16 cellular contexts compared by ENCODE assay signal in genomic region chr11:12220305-12220704, GRCh38.
DNase-seq lines count a peak whose midpoint lies in the region; ATAC-seq, FAIRE-seq and TF ChIP-seq lines count a peak whose summit lies in the region.
"Had no signal": no experiment of that assay in that cellular context is flagged by ENCODE, and none has a peak within 500 bp of the region (broad histone marks: within the 10 kb centered on the region; RNA-seq: fewer than 3 reads in every experiment).

No MANE protein-coding gene starts in this region.

- no peaks in the 10 kb centered on the region for H3K9me3 ChIP-seq in gastrocnemius medialis
- H3K9me3 ChIP-seq: SK-N-SH, tibial nerve had no signal

- intact Hi-C loops in gastrocnemius medialis (cut with DNase I; ENCODE audit: low total_unique reads): loop anchor here (5.0 kb wide), 1 partner anchor 98 kb away; no protein-coding TSS in a partner anchor

- no peak overlapping the region for H3K4me3 Mint-ChIP-seq in HFFc6
- H3K4me3 Mint-ChIP-seq: activated naive CD4-positive, alpha-beta T cell treated with anti-CD3 and anti-CD28 coated beads for 36 hours; endodermal cell had no signal

- peak overlapping the region; percentile 48 for H3K27ac Mint-ChIP-seq in HFFc6
- H3K27ac Mint-ChIP-seq: activated naive CD4-positive, alpha-beta T cell treated with anti-CD3 and anti-CD28 coated beads for 36 hours; endodermal cell; neural progenitor cell had no signal

- no peak for FAIRE-seq in GM19239 (lab: Jason Lieb, UNC)

- ATAC-seq in gastrocnemius medialis: peak; percentile 65 to 76
- no peak for ATAC-seq in GM21367 (IDR thresholded peaks at IDR 0.05; ENCODE audit: unreplicated experiment)

- peaks cover 71% of the 10 kb centered on the region for H3K36me3 Mint-ChIP-seq in HFFc6 (ENCODE audit: low read depth)
- H3K36me3 Mint-ChIP-seq: neural progenitor cell had no signal

- peaks cover 7% of the 10 kb centered on the region for H3K27me3 Mint-ChIP-seq in HFFc6 (ENCODE audit: insufficient read depth)

- peaks cover 16% of the 10 kb centered on the region for H3K4me1 Mint-ChIP-seq in HFFc6 (ENCODE audit: low read depth)

- no peak overlapping the region for H3K4me3 ChIP-seq in gastrocnemius medialis
- H3K4me3 ChIP-seq: neural progenitor cell, tibial nerve had no signal

- no peaks in the 10 kb centered on the region for H3K27me3 ChIP-seq in gastrocnemius medialis
- H3K27me3 ChIP-seq: neural progenitor cell, tibial nerve had no signal

- H3K36me3 ChIP-seq in gastrocnemius medialis: peaks cover 0 to 20% of the 10 kb centered on the region in 2 donors
- H3K36me3 ChIP-seq: neural progenitor cell had no signal

- DNase-seq in HFFc6 (no peak), cerebellum (ENCODE audit: low spot score) (peak; percentile 92), hypothalamus (lab: John Stamatoyannopoulos, UW) (peak in 40 of 51 donors; percentile 14 to 80 (median 44)), gastrocnemius medialis (peak; percentile 22 to 64), GM19239 (ENCODE audit: insufficient read length, low spot score) (no peak), NCI-H345 treated with DMSO at 0.1 percent for 48 hours (lab: John Stamatoyannopoulos, UW; ENCODE audit: unreplicated experiment) (no peak), NOMO-1 treated with dmso at 0.1 percent for 144 hours (lab: John Stamatoyannopoulos, UW; ENCODE audit: unreplicated experiment) (no peak)
- DNase-seq: activated CD4-positive, alpha-beta T cell treated with anti-CD3 and anti-CD28 coated beads, Interleukin-2, amount 50 U/mL, for 1 hour; activated naive CD4-positive, alpha-beta T cell treated with anti-CD3 and anti-CD28 coated beads for 36 hours; CD8-positive, alpha-beta memory T cell; endodermal cell; NCI-H774; SK-N-SH had no signal

- peaks cover 30 to 31% of the 10 kb centered on the region in 2 donors for H3K4me1 ChIP-seq in gastrocnemius medialis

- no peak for TF ChIP-seq POLR2A in gastrocnemius medialis (IDR thresholded peaks at IDR 0.05)

- in situ Hi-C loops in gastrocnemius medialis (cut with MboI; ENCODE audit: low sequenced_read_pairs in 4 of 4): no loop called here

- TF ChIP-seq CTCF in HFFc6 (IDR thresholded peaks at IDR 0.05) (no peak), gastrocnemius medialis (IDR thresholded peaks at IDR 0.05 in 4 of 5, conservative IDR thresholded peaks at IDR 0.05 in 1 of 5) (no peak)

- H3K9me3 Mint-ChIP-seq in HFFc6: no peaks in the 10 kb centered on the region
- H3K9me3 Mint-ChIP-seq: activated naive CD4-positive, alpha-beta T cell treated with anti-CD3 and anti-CD28 coated beads for 36 hours; CD8-positive, alpha-beta memory T cell; endodermal cell; neural progenitor cell had no signal

- H3K27ac ChIP-seq in gastrocnemius medialis: peak overlapping the region in 2 of 4 donors; percentile 41 to 46
- H3K27ac ChIP-seq: neural progenitor cell had no signal

Comparison
In these comparisons a context has a peak if more than half of its experiments do, and no peak if none do; other contexts are left out.
1. DNase-seq: peak in cerebellum (single experiment), hypothalamus (40 of 51) and gastrocnemius medialis (2 of 2); none in HFFc6 (single experiment), GM19239 (single experiment), NCI-H345 treated with DMSO at 0.1 percent for 48 hours (single experiment) and NOMO-1 treated with dmso at 0.1 percent for 144 hours (single experiment).